10 cellular contexts compared by ENCODE assay signal in genomic region chr14:95500772-95501401, GRCh38. TPM values are rescaled to one million over a fixed set of nuclear protein-coding genes. Genes with fewer than 3 reads are reported as not detected.
DNase-seq lines count a peak whose midpoint lies in the region; ATAC-seq and TF ChIP-seq lines count a peak whose summit lies in the region.
"Had no signal": no experiment of that assay in that cellular context is flagged by ENCODE, and none has a peak within 500 bp of the region (broad histone marks: within the 10 kb centered on the region; RNA-seq: fewer than 3 reads in every experiment).

No MANE protein-coding gene starts in this region.

- H3K23ac ChIP-seq in mesendoderm (ENCODE audit: low read length) = no peak overlapping the region

- no peak overlapping the region for H4K8ac ChIP-seq in mesendoderm (ENCODE audit: low read depth, low read length)

- no peaks in the 10 kb centered on the region for H3K79me1 ChIP-seq in mesendoderm (ENCODE audit: low read length)

- H3K36me3 ChIP-seq in ascending aorta = peaks cover 0 to 6% of the 10 kb centered on the region in 2 donors
- peaks cover 3% of the 10 kb centered on the region for H3K36me3 ChIP-seq in thymus (ENCODE audit: control insufficient read depth, insufficient read depth)
- no peaks in the 10 kb centered on the region for H3K36me3 ChIP-seq in mesendoderm (ENCODE audit: control insufficient read depth, insufficient read depth, low read length)

- H2BK120ac ChIP-seq in mesendoderm (ENCODE audit: low read depth, low read length) = no peak overlapping the region

- H3K36me3 Mint-ChIP-seq in activated CD4-positive, alpha-beta memory T cell treated with anti-CD3 and anti-CD28 coated beads, Interleukin-2, amount 10 ng/mL, durations not matched to agents 7 days and 5 days (ENCODE audit: low read depth) = peaks cover 45% of the 10 kb centered on the region
- peaks cover 9% of the 10 kb centered on the region for H3K36me3 Mint-ChIP-seq in activated CD4-positive, alpha-beta memory T cell treated with anti-CD3 and anti-CD28 coated beads for 36 hours

- no peak overlapping the region for H2BK15ac ChIP-seq in mesendoderm (replicated peaks; ENCODE audit: low read depth)

- no peak overlapping the region for H3K56ac ChIP-seq in mesendoderm (ENCODE audit: low read length)

- peaks cover 84% of the 10 kb centered on the region for H3K4me1 Mint-ChIP-seq in activated CD4-positive, alpha-beta memory T cell treated with anti-CD3 and anti-CD28 coated beads, Interleukin-2, amount 10 ng/mL, durations not matched to agents 7 days and 5 days
- H3K4me1 Mint-ChIP-seq in activated CD4-positive, alpha-beta memory T cell treated with anti-CD3 and anti-CD28 coated beads for 36 hours (ENCODE audit: low read depth) = peaks cover 77% of the 10 kb centered on the region

- TF ChIP-seq CTCF in ascending aorta (IDR thresholded peaks at IDR 0.05) = no peak

- H3K4me1 ChIP-seq in ascending aorta = peaks cover 8 to 68% of the 10 kb centered on the region in 2 donors
- H3K4me1 ChIP-seq in thymus (ENCODE audit: control insufficient read depth, insufficient read depth, low read length) = peaks cover 11% of the 10 kb centered on the region
- peaks cover 9% of the 10 kb centered on the region for H3K4me1 ChIP-seq in mesendoderm (ENCODE audit: control insufficient read depth, low read depth, low read length)

- ATAC-seq in GM21723 (IDR thresholded peaks at IDR 0.05; ENCODE audit: unreplicated experiment) = no peak

- H3K9me3 ChIP-seq in ascending aorta (no peaks in the 10 kb centered on the region), thymus (ENCODE audit: control insufficient read depth) (no peaks in the 10 kb centered on the region)

- no peaks in the 10 kb centered on the region for H3K27me3 Mint-ChIP-seq in activated CD4-positive, alpha-beta memory T cell treated with anti-CD3 and anti-CD28 coated beads, Interleukin-2, amount 10 ng/mL, durations not matched to agents 7 days and 5 days
- H3K27me3 Mint-ChIP-seq in activated CD4-positive, alpha-beta memory T cell treated with anti-CD3 and anti-CD28 coated beads for 36 hours = no peaks in the 10 kb centered on the region

- peak overlapping the region; percentile 7 for H3K27ac Mint-ChIP-seq in activated CD4-positive, alpha-beta memory T cell treated with anti-CD3 and anti-CD28 coated beads, Interleukin-2, amount 10 ng/mL, durations not matched to agents 7 days and 5 days
- no peak overlapping the region for H3K27ac Mint-ChIP-seq in activated CD4-positive, alpha-beta memory T cell treated with anti-CD3 and anti-CD28 coated beads for 36 hours

- no peak for DNase-seq in activated CD4-positive, alpha-beta memory T cell treated with anti-CD3 and anti-CD28 coated beads, Interleukin-2, amount 10 ng/mL, durations not matched to agents 7 days and 5 days
- DNase-seq in activated CD4-positive, alpha-beta memory T cell treated with anti-CD3 and anti-CD28 coated beads for 36 hours = no peak
- DNase-seq in ascending aorta (ENCODE audit: low spot score in 2 of 2) = peak in 1 of 2 donors; percentile 78
- DNase-seq in inferior parietal cortex (ENCODE audit: extremely low spot score) = peak; percentile 57
- no peak for DNase-seq in GDM1 (lab: John Stamatoyannopoulos, UW)
- DNase-seq in mesendoderm = no peak
- DNase-seq: activated CD4-positive, alpha-beta T cell treated with anti-CD3 and anti-CD28 coated beads, Interleukin-2, amount 50 U/mL, for 1 hour; NCI-H1092 had no signal

- no peak overlapping the region for H3K4ac ChIP-seq in mesendoderm (ENCODE audit: low read depth, low read length)

- H3K9me3 Mint-ChIP-seq in activated CD4-positive, alpha-beta memory T cell treated with anti-CD3 and anti-CD28 coated beads, Interleukin-2, amount 10 ng/mL, durations not matched to agents 7 days and 5 days = no peaks in the 10 kb centered on the region
- H3K9me3 Mint-ChIP-seq in activated CD4-positive, alpha-beta memory T cell treated with anti-CD3 and anti-CD28 coated beads for 36 hours = no peaks in the 10 kb centered on the region

- H3K9ac ChIP-seq in mesendoderm (ENCODE audit: low read length) = no peak overlapping the region

- H3K27ac ChIP-seq in ascending aorta = peak overlapping the region; percentile 9 to 48
- H3K27ac ChIP-seq in thymus (ENCODE audit: low read depth) = peak overlapping the region; percentile 22
- no peak overlapping the region for H3K27ac ChIP-seq in mesendoderm (ENCODE audit: low read depth, low read length)

- 90% methylated on average over 14 of the region's 14 CpGs for WGBS in thymus
- WGBS in mesendoderm (ENCODE audit: extremely low coverage, insufficient coverage, low lambda C conversion rate) = no CpG with 5 or more reads among the region's 14 CpGs

- H2BK5ac ChIP-seq in mesendoderm (ENCODE audit: low read length) = no peak overlapping the region

- POLR2A ChIA-PET in activated CD4-positive, alpha-beta memory T cell treated with anti-CD3 and anti-CD28 coated beads, Interleukin-2, amount 10 ng/mL, durations not matched to agents 7 days and 5 days (lab: Charles Lee) = interaction anchor here (0.9 to 7.5 kb wide), 3 partner anchors 14 to 26 kb away, joined by 3 to 58 read pairs (median 29); partner anchors contain the start of gene SYNE3
- POLR2A ChIA-PET in activated CD4-positive, alpha-beta memory T cell treated with anti-CD3 and anti-CD28 coated beads for 36 hours (lab: Charles Lee) = interaction anchor here (1.1 kb wide), 1 partner anchor 22 kb away, joined by 4 read pairs; no protein-coding TSS in a partner anchor

- intact Hi-C loops in activated CD4-positive, alpha-beta memory T cell treated with anti-CD3 and anti-CD28 coated beads for 36 hours (cut with micrococcal nuclease) = no loop called here
- intact Hi-C loops in ascending aorta (cut with DNase I) = no loop called here

- CTCF ChIA-PET in activated CD4-positive, alpha-beta memory T cell treated with anti-CD3 and anti-CD28 coated beads, Interleukin-2, amount 10 ng/mL, durations not matched to agents 7 days and 5 days (lab: Charles Lee) = interaction anchor here (1.5 kb wide), 1 partner anchor 26 kb away, joined by 5 read pairs; no protein-coding TSS in a partner anchor
- CTCF ChIA-PET in activated CD4-positive, alpha-beta memory T cell treated with anti-CD3 and anti-CD28 coated beads for 36 hours (lab: Charles Lee) = no interaction called here

- H3K27me3 ChIP-seq in ascending aorta = no peaks in the 10 kb centered on the region
- no peaks in the 10 kb centered on the region for H3K27me3 ChIP-seq in thymus (ENCODE audit: control insufficient read depth, insufficient read depth)
- H3K27me3 ChIP-seq in mesendoderm (ENCODE audit: insufficient read depth, low read length, poor library complexity) = no peaks in the 10 kb centered on the region

- H3K4me3 ChIP-seq in ascending aorta = no peak overlapping the region
- H3K4me3 ChIP-seq in thymus (ENCODE audit: low read length) = no peak overlapping the region
- no peak overlapping the region for H3K4me3 ChIP-seq in mesendoderm (ENCODE audit: low read length)

- no peak overlapping the region for H4K5ac ChIP-seq in mesendoderm (ENCODE audit: low read length)

- H2AK5ac ChIP-seq in mesendoderm (ENCODE audit: low read length) = no peak overlapping the region

- no peak overlapping the region for H3K4me2 ChIP-seq in mesendoderm (ENCODE audit: low read length)

- H3K79me2 ChIP-seq in mesendoderm (ENCODE audit: control insufficient read depth, insufficient read depth, low read length) = no peaks in the 10 kb centered on the region

- H3K18ac ChIP-seq in mesendoderm (ENCODE audit: low read length) = no peak overlapping the region

- no peak overlapping the region for H3K4me3 Mint-ChIP-seq in activated CD4-positive, alpha-beta memory T cell treated with anti-CD3 and anti-CD28 coated beads, Interleukin-2, amount 10 ng/mL, durations not matched to agents 7 days and 5 days
- H3K4me3 Mint-ChIP-seq in activated CD4-positive, alpha-beta memory T cell treated with anti-CD3 and anti-CD28 coated beads for 36 hours = no peak overlapping the region

RNA-seq across cellular contexts. Expression of gene SYNE3, which starts 15.6 kb away (rescaled TPM):
- 10 to 100 TPM; 86.2 to 89.5 TPM for total RNA-seq in activated CD4-positive, alpha-beta memory T cell treated with anti-CD3 and anti-CD28 coated beads, Interleukin-2, amount 10 ng/mL, durations not matched to agents 7 days and 5 days
- total RNA-seq in activated CD4-positive, alpha-beta memory T cell treated with anti-CD3 and anti-CD28 coated beads for 36 hours = 10 to 100 TPM; 35.3 to 37.3 TPM
- 84.1 TPM for total RNA-seq in ascending aorta
- 1.7 TPM for polyA plus RNA-seq in thymus
- 0.34 TPM for polyA plus RNA-seq in mesendoderm (2013, experiment 1 of 2)
- polyA plus RNA-seq in mesendoderm (2013, experiment 2 of 2) = 0.31 TPM

RNA-seq across cellular contexts. Expression of gene GLRX5, which starts 34.0 kb away (rescaled TPM):
- total RNA-seq in activated CD4-positive, alpha-beta memory T cell treated with anti-CD3 and anti-CD28 coated beads, Interleukin-2, amount 10 ng/mL, durations not matched to agents 7 days and 5 days = 10 to 100 TPM; 30.4 to 34.5 TPM
- total RNA-seq in activated CD4-positive, alpha-beta memory T cell treated with anti-CD3 and anti-CD28 coated beads for 36 hours = 10 to 100 TPM; 31.8 to 32.2 TPM
- 24.6 TPM for total RNA-seq in ascending aorta
- 44.2 TPM for polyA plus RNA-seq in thymus
- polyA plus RNA-seq in mesendoderm (2013, experiment 1 of 2) = 71.4 TPM
- 69.3 TPM for polyA plus RNA-seq in mesendoderm (2013, experiment 2 of 2)
